ENCODE assay signal across 8 cellular contexts in genomic region chr19:35495107-35496064, GRCh38. TPM values are rescaled to one million over a fixed set of nuclear protein-coding genes. Genes with fewer than 3 reads are reported as not detected.
DNase-seq lines count a peak whose midpoint lies in the region; ATAC-seq, FAIRE-seq and TF ChIP-seq lines count a peak whose summit lies in the region.

No MANE protein-coding gene starts in this region.

- no peaks in the 10 kb centered on the region for H3K9me3 Mint-ChIP-seq in activated B cell treated with CpG ODN at 0.5 μM for 24 hours

- H3K36me3 ChIP-seq in breast epithelium (no peaks in the 10 kb centered on the region), keratinocyte (ENCODE audit: control insufficient read depth in 2 of 2, extremely low read depth in 1 of 2, insufficient read depth in 2 of 2, low read length in 2 of 2) (peaks cover 12 to 18% of the 10 kb centered on the region in 2 experiments)

- H3K79me2 ChIP-seq in keratinocyte (ENCODE audit: control insufficient read depth, insufficient read depth, low read length): no peaks in the 10 kb centered on the region

- FAIRE-seq in keratinocyte (lab: Jason Lieb, UNC): peak; percentile 9

- CTCF ChIA-PET in activated B cell treated with CpG ODN at 0.5 μM for 24 hours (lab: Charles Lee): interaction anchor here (0.7 to 5.3 kb wide), 32 partner anchors 9 to 428 kb away, joined by 3 to 66 read pairs (median 4); partner anchors contain the start of genes FFAR1 and USF2

- no peaks in the 10 kb centered on the region for H3K9me3 ChIP-seq in breast epithelium
- H3K9me3 ChIP-seq in keratinocyte (ENCODE audit: control insufficient read depth, low read depth, low read length): no peaks in the 10 kb centered on the region

- no peak overlapping the region for H3K27ac ChIP-seq in breast epithelium
- H3K27ac ChIP-seq in keratinocyte (ENCODE audit: control insufficient read depth, insufficient read depth, low read length): no peak overlapping the region

- H3K9me1 ChIP-seq in keratinocyte (ENCODE audit: control insufficient read depth, extremely low read depth, insufficient read depth, low read length): no peaks in the 10 kb centered on the region

- peak overlapping the region in 1 of 3 donors; percentile 49 for H3K4me3 ChIP-seq in breast epithelium
- peak overlapping the region in 1 of 3 experiments; percentile 24 for H3K4me3 ChIP-seq in keratinocyte (ENCODE audit: control insufficient read depth in 2 of 3, extremely low read depth in 1 of 3, insufficient read depth in 2 of 3, low read depth in 1 of 3, low read length in 3 of 3)

- dilution Hi-C loops in keratinocyte (cut with MboI; ENCODE audit: extremely low pct_ligation_motif_present, low sequenced_read_pairs): no loop called here

- no peaks in the 10 kb centered on the region for H3K4me1 ChIP-seq in breast epithelium
- peaks cover 18% of the 10 kb centered on the region for H3K4me1 ChIP-seq in keratinocyte (ENCODE audit: control insufficient read depth, extremely low read depth, insufficient read depth, low read length)

- POLR2A ChIA-PET in activated B cell treated with CpG ODN at 0.5 μM for 24 hours (lab: Charles Lee): interaction anchor here (0.8 to 1.5 kb wide), 8 partner anchors 9 to 223 kb away, joined by 3 to 11 read pairs (median 4); partner anchors contain the start of gene FFAR1

- H3K4me3 Mint-ChIP-seq in activated B cell treated with CpG ODN at 0.5 μM for 24 hours: no peak overlapping the region

- H3K9ac ChIP-seq in keratinocyte (ENCODE audit: control insufficient read depth, extremely low read depth, insufficient read depth, low read length): no peak overlapping the region

- no peaks in the 10 kb centered on the region for H3K36me3 Mint-ChIP-seq in activated B cell treated with CpG ODN at 0.5 μM for 24 hours (ENCODE audit: low read depth)

- H2AFZ ChIP-seq in keratinocyte (ENCODE audit: control insufficient read depth, low read length): peak overlapping the region; percentile 14

- DNase-seq in NCI-H82 (lab: John Stamatoyannopoulos, UW): peak; percentile 73
- no peak for DNase-seq in NCI-H82 treated with DMSO at 0.1 percent for 48 hours (lab: John Stamatoyannopoulos, UW; ENCODE audit: unreplicated experiment)
- DNase-seq in NAMALWA (ENCODE audit: low spot score): peak; percentile 68
- peak; percentile 62 for DNase-seq in activated B cell treated with CpG ODN at 0.5 μM for 24 hours
- peak; percentile 27 to 64 for DNase-seq in breast epithelium (ENCODE audit: low spot score in 2 of 2)
- DNase-seq in keratinocyte (ENCODE audit: low read depth, low spot score): no peak
- DNase-seq in stimulated activated CD4-positive, alpha-beta T cell treated with anti-CD3 and anti-CD28 coated beads, Interleukin-1b, Interleukin-23, amount 100 ng/mL, for 48 hours: peak; percentile 82

- H3K4me2 ChIP-seq in keratinocyte (ENCODE audit: control insufficient read depth, extremely low read depth, insufficient read depth, low read depth, low read length): peak overlapping the region; percentile 75

- ATAC-seq in activated B cell treated with CpG ODN at 0.5 μM for 24 hours (ENCODE audit: low read depth) (peak; percentile 100), GM21381 (IDR thresholded peaks at IDR 0.05; ENCODE audit: unreplicated experiment) (no peak)

- peaks cover 5% of the 10 kb centered on the region for H3K27me3 Mint-ChIP-seq in activated B cell treated with CpG ODN at 0.5 μM for 24 hours

- TF ChIP-seq POLR2A in breast epithelium (IDR thresholded peaks at IDR 0.05): no peak

- H3K27ac Mint-ChIP-seq in activated B cell treated with CpG ODN at 0.5 μM for 24 hours: no peak overlapping the region

- intact Hi-C loops in activated B cell treated with CpG ODN at 0.5 μM for 24 hours (cut with micrococcal nuclease) (loop anchor here (1.0 kb wide), 4 partner anchors 27 to 248 kb away; no protein-coding TSS in a partner anchor), breast epithelium (cut with DNase I; ENCODE audit: low total_unique reads) (no loop called here)

- no peaks in the 10 kb centered on the region for H3K27me3 ChIP-seq in breast epithelium
- H3K27me3 ChIP-seq in keratinocyte (ENCODE audit: control insufficient read depth, extremely low read depth, insufficient read depth, low read length): peaks cover 9% of the 10 kb centered on the region

- H4K20me1 ChIP-seq in keratinocyte (ENCODE audit: control insufficient read depth, extremely low read depth, insufficient read depth, low read length): peaks cover 2% of the 10 kb centered on the region

- H3K4me1 Mint-ChIP-seq in activated B cell treated with CpG ODN at 0.5 μM for 24 hours: peaks cover 8% of the 10 kb centered on the region

- TF ChIP-seq CTCF in activated B cell treated with CpG ODN at 0.5 μM for 24 hours (IDR thresholded peaks at IDR 0.05): peak; percentile 67
- TF ChIP-seq CTCF in breast epithelium (IDR thresholded peaks at IDR 0.05): peak; percentile 70 to 93 (median 93)
- TF ChIP-seq CTCF in keratinocyte (optimal IDR thresholded peaks at IDR 0.05 in 1 of 3, IDR thresholded peaks at IDR 0.05 in 1 of 3, conservative IDR thresholded peaks at IDR 0.05 in 1 of 3; ENCODE audit: extremely low read depth in 1 of 3, insufficient read depth in 2 of 3, low read length in 3 of 3): peak; percentile 85 to 99 (median 89)

RNA-seq across cellular contexts. Expression of gene KRTDAP, which starts 5.1 kb away (rescaled TPM):
- total RNA-seq in activated B cell treated with CpG ODN at 0.5 μM for 24 hours (not detected in 2 replicates), breast epithelium (not detected)
- 53.5 to 188 TPM (median 85.4 TPM) in 3 replicates for polyA plus RNA-seq in keratinocyte
- polyA plus RNA-seq in keratinocyte (2011; ENCODE audit: low read depth): 146 TPM
- 64.3 and 97.4 TPM in 2 replicates for polyA plus RNA-seq in keratinocyte (2011; cell fraction: cytosol; rRNA removed)
- polyA plus RNA-seq in keratinocyte (2011; cell fraction: nucleus; rRNA removed): 69.1 and 104 TPM in 2 replicates
- 70.9 and 947 TPM in 2 replicates for polyA plus RNA-seq in keratinocyte (2012; ENCODE audit: low replicate concordance)
- 16.1 to 36.4 TPM (median 35.0 TPM) in 3 replicates for polyA minus RNA-seq in keratinocyte
- 26.7 TPM for polyA minus RNA-seq in keratinocyte (2011; cell fraction: cytosol; rRNA and poly(A)+ RNA removed)
- 20.2 and 28.7 TPM in 2 replicates for polyA minus RNA-seq in keratinocyte (2011; cell fraction: nucleus; rRNA and poly(A)+ RNA removed)

RNA-seq across cellular contexts. Expression of gene DMKN, which starts 18.1 kb away (rescaled TPM):
- 1.5 and 1.7 TPM in 2 replicates for total RNA-seq in activated B cell treated with CpG ODN at 0.5 μM for 24 hours
- total RNA-seq in breast epithelium: 100 to 1,000 TPM in 1 of 3 donors, 10 to 100 TPM in 1, under 1 TPM in 1; 0.96 to 135 (median 61.0) TPM
- 235 to 251 TPM (median 238 TPM) in 3 replicates for polyA plus RNA-seq in keratinocyte
- polyA plus RNA-seq in keratinocyte (2011; ENCODE audit: low read depth): 1,638 TPM
- 150 and 195 TPM in 2 replicates for polyA plus RNA-seq in keratinocyte (2011; cell fraction: cytosol; rRNA removed)
- polyA plus RNA-seq in keratinocyte (2011; cell fraction: nucleus; rRNA removed): 232 and 259 TPM in 2 replicates
- 293 and 2,827 TPM in 2 replicates for polyA plus RNA-seq in keratinocyte (2012; ENCODE audit: low replicate concordance)
- 67.9 to 107 TPM (median 79.9 TPM) in 3 replicates for polyA minus RNA-seq in keratinocyte
- 101 TPM for polyA minus RNA-seq in keratinocyte (2011; cell fraction: cytosol; rRNA and poly(A)+ RNA removed)
- 65.2 and 81.5 TPM in 2 replicates for polyA minus RNA-seq in keratinocyte (2011; cell fraction: nucleus; rRNA and poly(A)+ RNA removed)

RNA-seq across cellular contexts. Expression of gene SBSN, which starts 32.7 kb away (rescaled TPM):
- total RNA-seq in activated B cell treated with CpG ODN at 0.5 μM for 24 hours (not detected in 2 replicates), breast epithelium (not detected)
- 28.8 to 59.0 TPM (median 49.0 TPM) in 3 replicates for polyA plus RNA-seq in keratinocyte
- polyA plus RNA-seq in keratinocyte (2011; ENCODE audit: low read depth): 2,690 TPM
- 38.2 and 40.0 TPM in 2 replicates for polyA plus RNA-seq in keratinocyte (2011; cell fraction: cytosol; rRNA removed)
- polyA plus RNA-seq in keratinocyte (2011; cell fraction: nucleus; rRNA removed): 121 and 194 TPM in 2 replicates
- polyA plus RNA-seq in keratinocyte (2012; ENCODE audit: low replicate concordance): 56.0 and 2,730 TPM in 2 replicates
- polyA minus RNA-seq in keratinocyte: 21.3 to 25.4 TPM (median 23.0 TPM) in 3 replicates
- 11.1 TPM for polyA minus RNA-seq in keratinocyte (2011; cell fraction: cytosol; rRNA and poly(A)+ RNA removed)
- 48.9 and 68.8 TPM in 2 replicates for polyA minus RNA-seq in keratinocyte (2011; cell fraction: nucleus; rRNA and poly(A)+ RNA removed)

RNA-seq across cellular contexts. Expression of gene GAPDHS, which starts 37.9 kb away (rescaled TPM):
- not detected in 2 replicates for total RNA-seq in activated B cell treated with CpG ODN at 0.5 μM for 24 hours
- total RNA-seq in breast epithelium: not detected
- polyA plus RNA-seq in keratinocyte: 0.08 TPM in 1 of 3 replicates, not detected in the others
- polyA plus RNA-seq in keratinocyte (2011; ENCODE audit: low read depth): not detected
- polyA plus RNA-seq in keratinocyte (2011; cell fraction: cytosol; rRNA removed): not detected in 2 replicates
- polyA plus RNA-seq in keratinocyte (2011; cell fraction: nucleus; rRNA removed): not detected in 2 replicates
- polyA plus RNA-seq in keratinocyte (2012; ENCODE audit: low replicate concordance): not detected in 2 replicates
- polyA minus RNA-seq in keratinocyte: not detected in 3 replicates
- polyA minus RNA-seq in keratinocyte (2011; cell fraction: cytosol; rRNA and poly(A)+ RNA removed): not detected
- not detected in 2 replicates for polyA minus RNA-seq in keratinocyte (2011; cell fraction: nucleus; rRNA and poly(A)+ RNA removed)

RNA-seq across cellular contexts. Expression of gene FFAR2, which starts 47.3 kb away (rescaled TPM):
- total RNA-seq in activated B cell treated with CpG ODN at 0.5 μM for 24 hours (not detected in 2 replicates), breast epithelium (under 1 TPM in 1 of 3 donors, not detected in 2; 0.15 TPM)
- polyA plus RNA-seq in keratinocyte: not detected in 3 replicates
- 0.70 TPM for polyA plus RNA-seq in keratinocyte (2011; ENCODE audit: low read depth)
- polyA plus RNA-seq in keratinocyte (2011; cell fraction: cytosol; rRNA removed): not detected in 2 replicates
- not detected in 2 replicates for polyA plus RNA-seq in keratinocyte (2011; cell fraction: nucleus; rRNA removed)
- polyA plus RNA-seq in keratinocyte (2012; ENCODE audit: low replicate concordance): 0.24 TPM in 1 of 2 replicates, not detected in the other
- polyA minus RNA-seq in keratinocyte: not detected in 3 replicates
- polyA minus RNA-seq in keratinocyte (2011; cell fraction: cytosol; rRNA and poly(A)+ RNA removed): not detected
- not detected in 2 replicates for polyA minus RNA-seq in keratinocyte (2011; cell fraction: nucleus; rRNA and poly(A)+ RNA removed)

Comparison
In these comparisons a context has a peak if more than half of its experiments do, and no peak if none do; other contexts are left out.
1. DNase-seq: peak in NCI-H82 (single experiment), NAMALWA (single experiment), activated B cell treated with CpG ODN at 0.5 μM for 24 hours (single experiment), breast epithelium (2 of 2) and stimulated activated CD4-positive, alpha-beta T cell treated with anti-CD3 and anti-CD28 coated beads, Interleukin-1b, Interleukin-23, amount 100 ng/mL, for 48 hours (single experiment); none in NCI-H82 treated with DMSO at 0.1 percent for 48 hours (single experiment) and keratinocyte (single experiment).
2. Peak in every context shown above with its lines, with median percentiles within 50 percentile points of each other: CTCF ChIP-seq.